ENCODE assay signal across 8 cellular contexts in the genomic region with DNA sequence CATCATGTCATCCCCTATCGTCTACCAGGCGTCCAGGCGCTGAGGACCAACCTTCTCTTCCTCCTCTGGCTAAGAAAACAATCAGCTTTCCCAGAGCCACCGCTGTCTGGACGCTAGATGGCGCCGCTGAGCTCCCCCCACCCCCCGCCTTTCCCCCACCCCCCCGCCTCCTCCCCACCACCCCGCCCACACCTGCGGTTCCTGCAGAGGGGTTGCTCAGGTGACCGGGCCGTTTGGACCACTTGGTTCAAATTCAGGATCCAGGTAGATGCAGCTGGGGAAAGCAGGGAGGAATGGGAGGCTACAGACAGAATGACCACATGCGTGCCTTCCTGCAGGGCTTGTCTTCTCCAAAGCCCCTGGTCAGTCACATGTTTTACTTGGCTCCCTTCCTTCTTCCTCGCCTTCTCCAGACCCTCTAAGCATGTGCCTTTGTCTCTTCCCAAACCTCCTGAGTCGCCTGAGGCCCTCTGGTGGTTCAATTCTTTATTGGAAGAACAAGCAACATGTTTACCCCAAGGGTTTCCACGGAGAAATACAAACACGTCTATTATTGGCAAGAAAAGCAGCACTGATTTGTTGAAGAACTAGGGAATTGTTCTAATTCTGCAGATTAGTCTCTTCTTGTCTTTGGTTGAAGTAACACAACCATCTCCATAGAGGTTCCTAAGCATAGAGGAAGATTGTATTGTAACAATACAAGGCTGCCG. TPM values are rescaled to one million over a fixed set of nuclear protein-coding genes. Genes with fewer than 3 reads are reported as not detected.
DNase-seq lines count a peak whose midpoint lies in the region; ATAC-seq and TF ChIP-seq lines count a peak whose summit lies in the region.

No MANE protein-coding gene starts in this region.

- peaks cover 3% of the 10 kb centered on the region for H3K27me3 Mint-ChIP-seq in activated CD8-positive, alpha-beta T cell treated with anti-CD3 and anti-CD28 coated beads for 36 hours

- POLR2A ChIA-PET in activated CD8-positive, alpha-beta T cell treated with anti-CD3 and anti-CD28 coated beads for 36 hours (lab: Charles Lee) = interaction anchor here (1.1 kb wide), 1 partner anchor 61 kb away, joined by 3 read pairs; no protein-coding TSS in a partner anchor

- H3K4me3 Mint-ChIP-seq in activated CD8-positive, alpha-beta T cell treated with anti-CD3 and anti-CD28 coated beads for 36 hours = no peak overlapping the region

- H3K27ac ChIP-seq in C4-2B (no peak overlapping the region), thyroid gland (no peak overlapping the region)

- DNase-seq in HFF-Myc (ENCODE audit: extremely low read depth, low read depth) (peak; percentile 61), NCI-H510A (lab: John Stamatoyannopoulos, UW) (peak; percentile 41), epidermal melanocyte (ENCODE audit: insufficient read length, low spot score) (peak; percentile 76), mucosa of gallbladder (ENCODE audit: low spot score) (peak; percentile 82), thyroid gland (peak; percentile 34 to 35)
- DNase-seq in activated CD8-positive, alpha-beta T cell treated with anti-CD3 and anti-CD28 coated beads for 36 hours = peak; percentile 41

- no peak overlapping the region for H3K4me3 ChIP-seq in HFF-Myc (replicated peaks; ENCODE audit: low read depth, low read length)
- H3K4me3 ChIP-seq in thyroid gland (replicated peaks in 1 of 3) = no peak overlapping the region

- no peak overlapping the region for H3K27ac Mint-ChIP-seq in activated CD8-positive, alpha-beta T cell treated with anti-CD3 and anti-CD28 coated beads for 36 hours

- CTCF ChIA-PET in activated CD8-positive, alpha-beta T cell treated with anti-CD3 and anti-CD28 coated beads for 36 hours (lab: Charles Lee) = interaction anchor here (0.7 to 7.0 kb wide), 26 partner anchors 8 to 474 kb away, joined by 3 to 55 read pairs (median 5); no protein-coding TSS in a partner anchor

- H3K27me3 ChIP-seq in thyroid gland = no peaks in the 10 kb centered on the region

- 7 to 8% methylated on average over 15 of the region's 19 CpGs for WGBS in thyroid gland, 2 donors

- H3K4me1 ChIP-seq in thyroid gland = peaks cover 0 to 10% of the 10 kb centered on the region in 2 donors

- TF ChIP-seq POLR2A in thyroid gland (IDR thresholded peaks at IDR 0.05) = no peak

- no peaks in the 10 kb centered on the region for H3K36me3 ChIP-seq in thyroid gland

- intact Hi-C loops in activated CD8-positive, alpha-beta T cell treated with anti-CD3 and anti-CD28 coated beads for 36 hours (cut with micrococcal nuclease) = no loop called here
- intact Hi-C loops in thyroid gland (cut with DNase I) = no loop called here

- H3K9me3 ChIP-seq in thyroid gland = no peaks in the 10 kb centered on the region

- H3K36me3 Mint-ChIP-seq in activated CD8-positive, alpha-beta T cell treated with anti-CD3 and anti-CD28 coated beads for 36 hours (ENCODE audit: low read depth) = peaks cover 5% of the 10 kb centered on the region

- ATAC-seq in activated CD8-positive, alpha-beta T cell treated with anti-CD3 and anti-CD28 coated beads for 36 hours = no peak
- no peak for ATAC-seq in GM19452 (IDR thresholded peaks at IDR 0.05; ENCODE audit: unreplicated experiment)

- H3K9me3 Mint-ChIP-seq in activated CD8-positive, alpha-beta T cell treated with anti-CD3 and anti-CD28 coated beads for 36 hours = peaks cover 18% of the 10 kb centered on the region

- peaks cover 14% of the 10 kb centered on the region for H3K4me1 Mint-ChIP-seq in activated CD8-positive, alpha-beta T cell treated with anti-CD3 and anti-CD28 coated beads for 36 hours (ENCODE audit: low read depth)

- TF ChIP-seq CTCF in C4-2B (conservative IDR thresholded peaks at IDR 0.05) (peak; percentile 79), HFF-Myc (IDR thresholded peaks at IDR 0.05; ENCODE audit: low read depth, low read length, missing control alignments) (peak; percentile 41), thyroid gland (IDR thresholded peaks at IDR 0.05) (peak in 4 of 6 experiments; percentile 36 to 47 (median 44))
- no peak for TF ChIP-seq CTCF in activated CD8-positive, alpha-beta T cell treated with anti-CD3 and anti-CD28 coated beads for 36 hours (IDR thresholded peaks at IDR 0.05)

RNA-seq across cellular contexts. Expression of a gene that starts 24.7 kb away (rescaled TPM):
- not detected for total RNA-seq in activated CD8-positive, alpha-beta T cell treated with anti-CD3 and anti-CD28 coated beads for 36 hours
- 8.4 TPM for total RNA-seq in mucosa of gallbladder
- under 1 TPM in 2 of 4 donors, not detected in 2; 0.22 to 0.71 TPM for total RNA-seq in thyroid gland
